1 cellular context compared by ENCODE assay signal in genomic region chr10:71765176-71765906, GRCh38.
TF ChIP-seq lines count a peak whose summit lies in the region.

No MANE protein-coding gene starts in this region.

TF ChIP-seq in IMR-90, 13 proteins besides CTCF, POLR2A, EP300 and RAD21:
- no peak for TF ChIP-seq MAFK (IDR thresholded peaks at IDR 0.05; ENCODE audit: low read depth, low read length)
- TF ChIP-seq MAZ (IDR thresholded peaks at IDR 0.05; ENCODE audit: borderline replicate concordance, low read depth, low read length): no peak
- no peak for TF ChIP-seq NFE2L2 (IDR thresholded peaks at IDR 0.05; ENCODE audit: low read depth, low read length)
- peak; percentile 23; the same call in 1 of the 2 replicates for TF ChIP-seq CEBPB (IDR thresholded peaks at IDR 0.05; ENCODE audit: low read depth, low read length)
- no peak for TF ChIP-seq RCOR1 (IDR thresholded peaks at IDR 0.05; ENCODE audit: insufficient replicate concordance, low read length)
- no peak for TF ChIP-seq CHD1 (IDR thresholded peaks at IDR 0.05; ENCODE audit: low read depth, low read length)
- TF ChIP-seq SMC3 (IDR thresholded peaks at IDR 0.05; ENCODE audit: low read depth, low read length): no peak
- TF ChIP-seq FOS (IDR thresholded peaks at IDR 0.05; ENCODE audit: low read depth, low read length): no peak
